Comparison of ENCODE assay signal across 10 cellular contexts in genomic region chr7:112411186-112411795, GRCh38. TPM values are rescaled to one million over a fixed set of nuclear protein-coding genes. Genes with fewer than 3 reads are reported as not detected.
A peak's percentile ranks its signal among the peaks of the same experiment; 100 is the strongest.
DNase-seq lines count a peak whose midpoint lies in the region; ATAC-seq, FAIRE-seq and TF ChIP-seq lines count a peak whose summit lies in the region.
"Had no signal": no experiment of that assay in that cellular context is flagged by ENCODE, and none has a peak within 500 bp of the region (broad histone marks: within the 10 kb centered on the region; RNA-seq: fewer than 3 reads in every experiment).

No MANE protein-coding gene starts in this region.

- no peak for TF ChIP-seq POLR2A in GM12878 (IDR thresholded peaks at IDR 0.05; ENCODE audit: low read depth, low read length)

- H3K4me2 ChIP-seq in GM12878 (ENCODE audit: control insufficient read depth, insufficient read depth), result no peak overlapping the region

- TF ChIP-seq EP300 in GM12878 (IDR thresholded peaks at IDR 0.05; ENCODE audit: borderline replicate concordance in 1 of 2, control insufficient read depth in 1 of 2, low read depth in 2 of 2, low read length in 2 of 2), result no peak

- POLR2A ChIA-PET in GM12878 (lab: Charles Lee), result no interaction called here

- SMC1A ChIA-PET in GM12878 (lab: Charles Lee; ENCODE audit: uncharacterized antibody, unreplicated experiment), result interaction anchor here (1.7 kb wide), 1 partner anchor 41 kb away, joined by 6 read pairs; no protein-coding TSS in a partner anchor

- no peaks in the 10 kb centered on the region for H3K36me3 ChIP-seq in GM12878 (ENCODE audit: control insufficient read depth in 2 of 2, insufficient read depth in 2 of 2, low read length in 1 of 2)
- no peaks in the 10 kb centered on the region for H3K36me3 ChIP-seq in left lung
- H3K36me3 ChIP-seq: HAP-1 had no signal

- H3K9me3 ChIP-seq in GM12878 (replicated peaks; ENCODE audit: control insufficient read depth, insufficient read depth, low read length), result no peaks in the 10 kb centered on the region
- H3K9me3 ChIP-seq in left lung, result no peaks in the 10 kb centered on the region
- H3K9me3 ChIP-seq: HAP-1 had no signal

- peak; percentile 31 to 44 (median 35); a peak in 4 of 6 replicates for TF ChIP-seq CTCF in GM12878 (IDR thresholded peaks at IDR 0.05 in 2 of 3, conservative IDR thresholded peaks at IDR 0.05 in 1 of 3; ENCODE audit: control insufficient read depth in 2 of 3, extremely low read depth in 1 of 3, insufficient read depth in 1 of 3, low read depth in 3 of 3, low read length in 3 of 3)
- peak; percentile 15 to 55 for TF ChIP-seq CTCF in left lung (IDR thresholded peaks at IDR 0.05)

- no peak overlapping the region for H3K27ac ChIP-seq in GM12878 (ENCODE audit: control insufficient read depth, insufficient read depth)
- no peak overlapping the region for H3K27ac ChIP-seq in left lung

- in situ Hi-C loops in GM12878 (cut with MboI), result loop anchor here (10.0 kb wide), 1 partner anchor 666 kb away; no protein-coding TSS in a partner anchor

- BruUV-seq in GM12878 (replicated peaks; lab: Mats Ljungman, UMichigan), result no TSS peak

- intact Hi-C loops in GM12878 (cut with micrococcal nuclease; ENCODE audit: unreplicated experiment), result loop anchor here (5.0 kb wide), 1 partner anchor 649 kb away; no protein-coding TSS in a partner anchor
- intact Hi-C loops in left lung (cut with DNase I), result no loop called here

- no peaks in the 10 kb centered on the region for H3K4me1 ChIP-seq in GM12878 (ENCODE audit: control insufficient read depth, insufficient read depth, low read length)
- H3K4me1 ChIP-seq in left lung, result peaks cover 0 to 6% of the 10 kb centered on the region in 2 donors

- no peaks in the 10 kb centered on the region; a peak in 2 of 4 replicates for H3K27me3 ChIP-seq in GM12878 (replicated peaks in 1 of 2; ENCODE audit: control insufficient read depth in 2 of 2, insufficient read depth in 2 of 2, low read length in 1 of 2)
- H3K27me3 ChIP-seq in left lung, result no peaks in the 10 kb centered on the region

- TF ChIP-seq RAD21 in GM12878 (IDR thresholded peaks at IDR 0.05; ENCODE audit: insufficient read depth, low read depth, low read length), result peak; percentile 55

- H2AFZ ChIP-seq in GM12878 (ENCODE audit: control insufficient read depth, low read depth, low read length), result no peak overlapping the region

- no peak overlapping the region for H3K9ac ChIP-seq in GM12878 (ENCODE audit: control insufficient read depth, insufficient read depth, low read length)

- H4K20me1 ChIP-seq in GM12878 (ENCODE audit: control insufficient read depth, insufficient read depth), result no peaks in the 10 kb centered on the region

- CTCF ChIA-PET in GM12878 (lab: Yijun Ruan, JAX), result no interaction called here

- RAD21 ChIA-PET in GM12878 (lab: Charles Lee; ENCODE audit: unreplicated experiment), result no interaction called here

- H3K4me3 ChIP-seq in GM12878 (no peak overlapping the region), left lung (no peak overlapping the region)
- H3K4me3 ChIP-seq: HAP-1 had no signal

- WGBS in GM12878 (ENCODE audit: insufficient coverage, insufficient replicate concordance, low lambda C conversion rate, missing lambda C conversion rate), result 31% methylated on average over 7 of the region's 7 CpGs

- no peak for FAIRE-seq in GM12878 (lab: Jason Lieb, UNC)
- FAIRE-seq: colon had no signal

- no peak for ATAC-seq in GM12878
- ATAC-seq in left lung, result peak; percentile 84
- no peak for ATAC-seq in GM19023 (IDR thresholded peaks at IDR 0.05; ENCODE audit: unreplicated experiment)

- DNase-seq in COLO829 (ENCODE audit: low spot score), result peak; percentile 51
- DNase-seq in NAMALWA (ENCODE audit: low spot score), result peak; percentile 35
- DNase-seq in GM12878 (ENCODE audit: low read depth, low spot score), result no peak
- DNase-seq in left lung, result no peak
- DNase-seq in LoVo (ENCODE audit: low spot score), result no peak
- no peak for DNase-seq in NCI-H1048 (lab: John Stamatoyannopoulos, UW)
- DNase-seq in T-helper 1 cell, result no peak

- H3K79me2 ChIP-seq in GM12878 (ENCODE audit: control insufficient read depth, insufficient read depth, low read length), result no peaks in the 10 kb centered on the region

TF ChIP-seq in GM12878, 131 proteins besides CTCF, POLR2A, EP300 and RAD21:
- no peak for TF ChIP-seq HDAC6 (IDR thresholded peaks at IDR 0.05; ENCODE audit: unreplicated experiment)
- TF ChIP-seq RUNX3 (IDR thresholded peaks at IDR 0.05; ENCODE audit: low read length), result no peak
- peak; percentile 31; the same call in 1 of the 2 replicates for TF ChIP-seq SMC3 (IDR thresholded peaks at IDR 0.05; ENCODE audit: borderline replicate concordance, low read length)
- TF ChIP-seq LARP7 (IDR thresholded peaks at IDR 0.05), result no peak

RNA-seq across cellular contexts. Expression of gene IFRD1, which starts 39.0 kb away (rescaled TPM):
- total RNA-seq in GM12878 (2013; cell fraction: nucleolus; rRNA removed), result 67.1 and 76.4 TPM in 2 replicates
- total RNA-seq in GM12878 (2014; rRNA removed) (21.7 and 26.2 TPM in 2 replicates), GM12878 (2014; rRNA removed; fragmentation: Illumina TruSeq; extraction: Trizol) (19.7 and 21.9 TPM in 2 replicates), GM12878 (2021) (20.0 and 20.1 TPM in 2 replicates), left lung (10 to 100 TPM; 37.4 to 54.1 TPM)
- polyA plus RNA-seq in GM12878 (2011; ENCODE audit: low read depth), result 8.8 TPM
- polyA plus RNA-seq in GM12878 (2011; rRNA removed) (31.1 and 47.8 TPM in 2 replicates), GM12878 (2014; fragmentation: Illumina TruSeq; extraction: Trizol) (16.8 and 17.5 TPM in 2 replicates), GM12878 (2014; fragmentation: Nextera tagmentation; extraction: Ambion mirVana) (10 to 100 TPM in 1 of 2 experiments, 1 to 10 TPM in 1; 9.6 to 12.0 TPM), GM12878 (2014; rRNA removed) (18.6 and 18.7 TPM in 2 replicates), GM12878 (2016; fragmentation: Nextera tagmentation; extraction: Ambion mirVana) (10 to 100 TPM; 25.2 to 25.4 TPM)
- 9.4 and 10.3 TPM in 2 replicates for polyA plus RNA-seq in GM12878 (2011; cell fraction: cytosol; rRNA removed)
- 35.5 and 39.5 TPM in 2 replicates for polyA plus RNA-seq in GM12878 (2011; cell fraction: nucleus; rRNA removed)
- 19.1 and 25.5 TPM in 2 replicates for polyA plus RNA-seq in GM12878 (2012)
- polyA minus RNA-seq in GM12878 (2011; rRNA and poly(A)+ RNA removed), result 18.9 and 25.7 TPM in 2 replicates
- polyA minus RNA-seq in GM12878 (2011; cell fraction: cytosol; rRNA and poly(A)+ RNA removed), result 6.7 and 13.1 TPM in 2 replicates
- polyA minus RNA-seq in GM12878 (2011; cell fraction: nucleus; rRNA and poly(A)+ RNA removed), result 40.0 and 55.1 TPM in 2 replicates

Comparison
In these comparisons a context has a peak if more than half of its experiments do, and no peak if none do; other contexts are left out.
1. DNase-seq: peak in COLO829 (single experiment) and NAMALWA (single experiment); none in GM12878 (single experiment), left lung (0 of 2), LoVo (single experiment), NCI-H1048 (single experiment) and T-helper 1 cell (0 of 5).